Comparison of ENCODE assay signal across 17 cellular contexts in genomic region chr4:24181005-24181404, GRCh38.
A peak's percentile ranks its signal among the peaks of the same experiment; 100 is the strongest.
DNase-seq lines count a peak whose midpoint lies in the region; ATAC-seq and TF ChIP-seq lines count a peak whose summit lies in the region.
"Had no signal": no experiment of that assay in that cellular context is flagged by ENCODE, and none has a peak within 500 bp of the region (broad histone marks: within the 10 kb centered on the region; RNA-seq: fewer than 3 reads in every experiment).

No MANE protein-coding gene starts in this region.

- H3K27me3 Mint-ChIP-seq in type B pancreatic cell: no peaks in the 10 kb centered on the region
- H3K27me3 Mint-ChIP-seq: B cell; CD4-positive, CD25-positive, alpha-beta regulatory T cell had no signal

- H3K9me3 Mint-ChIP-seq in type B pancreatic cell: peaks cover 4% of the 10 kb centered on the region

- no peaks in the 10 kb centered on the region for H3K27me3 ChIP-seq in foreskin keratinocyte
- H3K27me3 ChIP-seq: BLaER1 had no signal

- peak overlapping the region; percentile 62 for H3K27ac ChIP-seq in foreskin keratinocyte
- H3K27ac ChIP-seq: BLaER1, C4-2B had no signal

- no peaks in the 10 kb centered on the region for H3K36me3 Mint-ChIP-seq in type B pancreatic cell
- H3K36me3 Mint-ChIP-seq: CD4-positive, CD25-positive, alpha-beta regulatory T cell; CD8-positive, alpha-beta T cell had no signal

- peak; percentile 47 for DNase-seq in epithelial cell of esophagus (ENCODE audit: low read depth)
- peak in 1 of 2 donors; percentile 53 for DNase-seq in foreskin keratinocyte
- peak; percentile 54 for DNase-seq in renal cortical epithelial cell (ENCODE audit: low read depth)
- DNase-seq in activated CD4-positive, alpha-beta T cell treated with anti-CD3 and anti-CD28 coated beads for 4 hours: no peak
- no peak for DNase-seq in type B pancreatic cell (ENCODE audit: extremely low spot score, unreplicated experiment)
- DNase-seq: Caco-2; CD4-positive, CD25-positive, alpha-beta regulatory T cell; CD8-positive, alpha-beta T cell; DMS153; DND-41; GOT3; HFFc6 had no signal

- no peak overlapping the region for H3K27ac Mint-ChIP-seq in type B pancreatic cell
- H3K27ac Mint-ChIP-seq: B cell; CD4-positive, CD25-positive, alpha-beta regulatory T cell; CD8-positive, alpha-beta T cell; HFFc6 had no signal

- ATAC-seq in foreskin keratinocyte: peak; percentile 79
- ATAC-seq in HG03565 (IDR thresholded peaks at IDR 0.05; ENCODE audit: unreplicated experiment): no peak
- ATAC-seq: CD8-positive, alpha-beta T cell had no signal

- H3K4me1 ChIP-seq in foreskin keratinocyte: peaks cover 9% of the 10 kb centered on the region
- H3K4me1 ChIP-seq: Caco-2, HAP-1 had no signal

- no peak overlapping the region for H3K4me3 Mint-ChIP-seq in type B pancreatic cell
- H3K4me3 Mint-ChIP-seq: B cell; CD4-positive, CD25-positive, alpha-beta regulatory T cell; CD8-positive, alpha-beta T cell; HFFc6 had no signal

- no peak overlapping the region for H3K4me3 ChIP-seq in epithelial cell of esophagus (ENCODE audit: low read length)
- H3K4me3 ChIP-seq: BLaER1, HAP-1 had no signal

- no peaks in the 10 kb centered on the region for H3K4me1 Mint-ChIP-seq in type B pancreatic cell (ENCODE audit: unreplicated experiment)
- H3K4me1 Mint-ChIP-seq: B cell; CD4-positive, CD25-positive, alpha-beta regulatory T cell had no signal

- TF ChIP-seq CTCF in epithelial cell of esophagus (IDR thresholded peaks at IDR 0.05; ENCODE audit: insufficient read depth, low read depth, low read length, missing control alignments) (no peak), foreskin keratinocyte (conservative IDR thresholded peaks at IDR 0.05) (no peak), type B pancreatic cell (conservative IDR thresholded peaks at IDR 0.05) (no peak)

Comparison
In these comparisons a context has a peak if more than half of its experiments do, and no peak if none do; other contexts are left out.
1. DNase-seq: peak in epithelial cell of esophagus (single experiment) and renal cortical epithelial cell (single experiment); none in activated CD4-positive, alpha-beta T cell treated with anti-CD3 and anti-CD28 coated beads for 4 hours (0 of 2) and type B pancreatic cell (single experiment).